8 cellular contexts compared by ENCODE assay signal in the genomic region with DNA sequence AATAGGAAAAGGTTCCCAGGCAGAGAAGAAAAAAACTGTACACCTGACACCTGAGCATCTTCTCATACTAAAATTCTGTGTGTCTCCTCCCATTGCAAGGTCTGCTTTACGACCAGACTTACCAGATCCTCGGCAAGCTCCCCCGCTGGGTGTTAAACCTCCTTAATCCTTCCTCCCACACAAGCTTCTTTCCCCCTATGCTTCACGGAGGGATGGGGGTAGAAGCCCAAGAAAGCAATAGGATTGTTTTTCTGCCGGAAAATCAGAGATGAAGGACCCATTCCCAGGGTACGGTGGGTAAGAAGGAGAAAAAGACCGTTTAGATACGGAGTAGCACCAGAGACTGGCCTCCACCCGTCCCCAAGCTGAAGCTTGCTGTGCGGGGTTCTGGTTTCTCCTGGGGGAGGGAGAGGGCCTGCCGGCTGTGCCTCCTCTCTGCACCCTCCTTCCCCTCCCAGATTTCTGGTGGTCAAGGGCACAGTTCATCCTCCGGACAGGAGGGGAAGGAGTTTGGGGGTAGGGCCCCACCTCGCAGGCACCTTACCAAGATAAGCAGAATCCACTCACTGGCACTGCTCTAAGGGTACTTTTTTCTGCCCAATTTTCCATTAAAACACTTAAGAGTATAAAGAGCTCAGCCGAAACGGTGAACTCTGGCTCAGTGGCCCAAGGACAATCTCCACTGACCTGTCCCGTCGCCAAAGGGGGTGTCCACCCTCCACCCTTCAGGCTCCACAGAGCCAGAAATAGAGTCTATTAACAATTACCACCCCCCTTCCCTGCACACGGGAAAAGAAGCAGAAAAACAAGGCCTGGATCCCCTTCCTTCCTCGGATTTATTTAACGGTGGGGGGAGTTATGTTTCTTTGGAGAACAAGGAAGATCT. TPM values are rescaled to one million over a fixed set of nuclear protein-coding genes. Genes with fewer than 3 reads are reported as not detected.
DNase-seq lines count a peak whose midpoint lies in the region; ATAC-seq lines count a peak whose summit lies in the region.

No MANE protein-coding gene starts in this region.

- peaks cover 33 to 52% (median 47%) of the 10 kb centered on the region in 3 donors for H3K4me1 Mint-ChIP-seq in naive B cell

- no peaks in the 10 kb centered on the region for H3K36me3 Mint-ChIP-seq in naive B cell

- peaks cover 5% of the 10 kb centered on the region for H3K4me1 ChIP-seq in endocrine pancreas (ENCODE audit: control insufficient read depth, insufficient read depth, low read length)

- no peaks in the 10 kb centered on the region for H3K36me3 ChIP-seq in endocrine pancreas (ENCODE audit: control insufficient read depth, insufficient read depth, low read length)

- H3K27me3 Mint-ChIP-seq in naive B cell = no peaks in the 10 kb centered on the region

- H3K27me3 ChIP-seq in endocrine pancreas (ENCODE audit: control insufficient read depth, insufficient read depth, low read length) = no peaks in the 10 kb centered on the region

- H3K4me3 ChIP-seq in endocrine pancreas (ENCODE audit: control insufficient read depth, insufficient read depth, low read length) = peak overlapping the region; percentile 66

- H3K9me3 ChIP-seq in endocrine pancreas (ENCODE audit: control insufficient read depth, low read length) = no peaks in the 10 kb centered on the region

- H3K9ac ChIP-seq in endocrine pancreas (ENCODE audit: control insufficient read depth, insufficient read depth, low read length) = peak overlapping the region; percentile 93

- ATAC-seq in naive B cell (ENCODE audit: low read depth in 2 of 2) (no peak), HG03442 (IDR thresholded peaks at IDR 0.05; ENCODE audit: unreplicated experiment) (no peak)

- H3K4me3 Mint-ChIP-seq in naive B cell = peak overlapping the region; percentile 84 to 100 (median 93)

- no peaks in the 10 kb centered on the region for H3K9me3 Mint-ChIP-seq in naive B cell

- H3K27ac Mint-ChIP-seq in naive B cell = peak overlapping the region; percentile 94 to 99 (median 96)

- DNase-seq in DMS53 treated with DMSO at 0.1 percent for 48 hours (lab: John Stamatoyannopoulos, UW; ENCODE audit: unreplicated experiment) = peak; percentile 30
- DNase-seq in Kasumi-1 (lab: John Stamatoyannopoulos, UW) = peak; percentile 31 to 46
- peak; percentile 50 for DNase-seq in activated CD4-positive, alpha-beta T cell treated with anti-CD3 and anti-CD28 coated beads for 48 hours
- peak; percentile 32 for DNase-seq in naive B cell
- DNase-seq in NCI-H1930 (lab: John Stamatoyannopoulos, UW) = no peak
- DNase-seq in pons (ENCODE audit: low spot score) = no peak

RNA-seq across cellular contexts. Expression of a gene that starts 1.2 kb away (rescaled TPM):
- 10 to 100 TPM; 14.0 to 24.0 (median 22.2) TPM for polyA plus RNA-seq in naive B cell (ENCODE audit: low read depth in 6 of 6)

RNA-seq across cellular contexts. Expression of a gene that starts 23.1 kb away (rescaled TPM):
- 10 to 100 TPM; 20.5 to 34.2 (median 26.7) TPM for polyA plus RNA-seq in naive B cell (ENCODE audit: low read depth in 6 of 6)

RNA-seq across cellular contexts. Expression of a gene that starts 23.5 kb away (rescaled TPM):
- polyA plus RNA-seq in naive B cell (ENCODE audit: low read depth in 6 of 6) = 100 to 1,000 TPM in 3 of 6 donors, 10 to 100 TPM in 3; 88.9 to 124 (median 106) TPM

Comparison
In these comparisons a context has a peak if more than half of its experiments do, and no peak if none do; other contexts are left out.
1. DNase-seq: peak in DMS53 treated with DMSO at 0.1 percent for 48 hours (single experiment), Kasumi-1 (2 of 2), activated CD4-positive, alpha-beta T cell treated with anti-CD3 and anti-CD28 coated beads for 48 hours (single experiment) and naive B cell (single experiment); none in NCI-H1930 (0 of 2) and pons (single experiment).